ENCODE assay signal across 22 cellular contexts in the genomic region with DNA sequence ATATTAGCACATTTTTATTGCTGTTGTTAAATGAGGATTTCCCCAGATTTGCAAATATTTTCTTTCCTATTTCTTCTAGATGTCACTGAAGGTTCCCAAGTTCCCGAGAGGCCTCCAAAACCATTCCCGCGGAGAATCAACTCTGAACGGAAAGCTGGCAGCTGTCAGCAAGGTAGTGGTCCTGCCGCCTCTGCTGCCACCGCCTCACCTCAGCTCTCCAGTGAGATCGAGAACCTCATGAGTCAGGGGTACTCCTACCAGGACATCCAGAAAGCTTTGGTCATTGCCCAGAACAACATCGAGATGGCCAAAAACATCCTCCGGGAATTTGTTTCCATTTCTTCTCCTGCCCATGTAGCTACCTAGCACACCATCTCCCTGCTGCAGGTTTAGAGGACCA. TPM values are rescaled to one million over a fixed set of nuclear protein-coding genes. Genes with fewer than 3 reads are reported as not detected.
"Had no signal": no experiment of that assay in that cellular context is flagged by ENCODE, and none has a peak within 500 bp of the region (broad histone marks: within the 10 kb centered on the region; RNA-seq: fewer than 3 reads in every experiment).

No MANE protein-coding gene starts in this region.

- ATAC-seq: activated CD8-positive, alpha-beta memory T cell treated with anti-CD3 and anti-CD28 coated beads, Interleukin-2, amount 10 ng/mL, durations not matched to agents 7 days and 5 days; T-helper 17 cell; WTC11 had no signal

- H3K27ac ChIP-seq: PC-9 had no signal

- H2AFZ ChIP-seq: PC-9 had no signal

- DNase-seq: activated CD4-positive, alpha-beta T cell treated with anti-CD3 and anti-CD28 coated beads for 48 hours; activated CD4-positive, alpha-beta T cell treated with anti-CD3 and anti-CD28 coated beads, Interleukin-2, amount 50 U/mL, for 48 hours; activated CD4-positive, CD25-positive, alpha-beta regulatory T cell treated with anti-CD3 and anti-CD28 coated beads, Interleukin-2, amount 50 U/mL, for 72 hours; activated CD8-positive, alpha-beta memory T cell treated with anti-CD3 and anti-CD28 coated beads, Interleukin-2, amount 10 ng/mL, durations not matched to agents 7 days and 5 days; activated effector memory CD4-positive, alpha-beta T cell treated with Interleukin-2 at 50 U/mL for 16 hours; activated naive CD4-positive, alpha-beta T cell; activated T-cell treated with anti-CD3 and anti-CD28 coated beads, Interleukin-2, amount 50 U/mL, for 24 hours; aorta; Karpas-422; MM.1S; NCI-H1105 treated with DMSO at 0.1 percent for 48 hours; NCI-H1436 treated with DMSO at 0.1 percent for 48 hours; NCI-H187 treated with DMSO at 0.1 percent for 48 hours; NCI-H2081 treated with DMSO at 0.1 percent for 48 hours; NCI-H524; PC-9; SIG-M5; T-helper 17 cell; T-helper 9 cell had no signal

- H3K4me3 ChIP-seq: PC-9 had no signal

- H3K4me2 ChIP-seq: PC-9 had no signal

RNA-seq across cellular contexts. Expression of a gene that starts 41.3 kb away (rescaled TPM):
- total RNA-seq: activated CD8-positive, alpha-beta memory T cell treated with anti-CD3 and anti-CD28 coated beads, Interleukin-2, amount 10 ng/mL, durations not matched to agents 7 days and 5 days; activated T-helper 1 cell treated with anti-CD3 and anti-CD28 coated beads, Interleukin-12 subunit alpha, Interleukin-12 subunit beta, Interleukin-2, Interleukin-4 antibody, amounts not matched to agents 30 ng/mL and 10 ng/mL and 1 ng/mL, durations not matched to agents 14 hours and 24 hours and 36 hours; PC-9; T-helper 17 cell had no signal

RNA-seq across cellular contexts. Expression of a gene that starts 47.1 kb away (rescaled TPM):
- total RNA-seq: activated CD8-positive, alpha-beta memory T cell treated with anti-CD3 and anti-CD28 coated beads, Interleukin-2, amount 10 ng/mL, durations not matched to agents 7 days and 5 days; activated T-helper 1 cell treated with anti-CD3 and anti-CD28 coated beads, Interleukin-12 subunit alpha, Interleukin-12 subunit beta, Interleukin-2, Interleukin-4 antibody, amounts not matched to agents 30 ng/mL and 10 ng/mL and 1 ng/mL, durations not matched to agents 14 hours and 24 hours and 36 hours; aorta; bronchial epithelial cell; PC-9; T-helper 17 cell; WTC11 had no signal
